In the genomic region with DNA sequence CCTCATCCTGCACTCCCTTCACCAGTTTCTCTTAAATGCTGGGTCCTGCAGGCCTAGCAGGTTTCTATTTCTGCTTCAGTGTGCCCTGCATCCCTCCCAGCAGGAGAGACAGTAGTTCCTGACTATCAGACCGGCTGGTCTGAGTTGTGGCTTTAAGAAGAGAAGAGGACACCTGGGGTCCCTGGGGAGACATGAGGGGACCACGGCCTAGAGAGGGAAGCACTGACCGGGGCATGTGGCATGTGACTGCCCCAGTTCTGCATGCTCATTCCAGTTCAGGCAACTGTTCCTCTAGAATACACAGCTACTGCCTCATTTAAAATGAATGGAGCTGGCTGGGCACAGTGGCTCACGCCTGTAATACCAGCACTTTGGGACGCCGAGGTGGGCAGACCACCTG, we compare ENCODE assay signal across 27 cellular contexts.
"Had no signal": no experiment of that assay in that cellular context is flagged by ENCODE, and none has a peak within 500 bp of the region (broad histone marks: within the 10 kb centered on the region; RNA-seq: fewer than 3 reads in every experiment).

No MANE protein-coding gene starts in this region.

- H3K27me3 ChIP-seq: colonic mucosa, esophagus squamous epithelium, gastrocnemius medialis, heart right ventricle, left lung had no signal

- H3K4me1 Mint-ChIP-seq: naive B cell had no signal

- H3K4me3 Mint-ChIP-seq: dendritic cell treated with granulocyte-macrophage colony-stimulating factor and Interleukin-4, amounts not matched to agents 40 ng/mL and 50 ng/mL, for 4 days; effector memory CD8-positive, alpha-beta T cell; endodermal cell; naive B cell had no signal

- H3K36me3 Mint-ChIP-seq: naive B cell had no signal

- ATAC-seq: effector memory CD8-positive, alpha-beta T cell; esophagus mucosa; gastrocnemius medialis; heart right ventricle; left ventricle myocardium superior had no signal

- H3K27me3 Mint-ChIP-seq: dendritic cell treated with granulocyte-macrophage colony-stimulating factor and Interleukin-4, amounts not matched to agents 40 ng/mL and 50 ng/mL, for 4 days; effector memory CD8-positive, alpha-beta T cell; naive B cell had no signal

- FAIRE-seq: endometrium, islet of Langerhans, kidney had no signal

- H3K27ac Mint-ChIP-seq: dendritic cell treated with granulocyte-macrophage colony-stimulating factor and Interleukin-4, amounts not matched to agents 40 ng/mL and 50 ng/mL, for 4 days; effector memory CD8-positive, alpha-beta T cell; endodermal cell; naive B cell had no signal

- H3K4me3 ChIP-seq: colonic mucosa, esophagus squamous epithelium, gastrocnemius medialis, heart right ventricle, left lung, lower lobe of right lung had no signal

- H3K36me3 ChIP-seq: colonic mucosa, esophagus squamous epithelium, gastrocnemius medialis had no signal

- H3K27ac ChIP-seq: colonic mucosa, epithelial cell of prostate, esophagus squamous epithelium, gastrocnemius medialis, heart right ventricle, left lung, lower lobe of right lung had no signal

- DNase-seq: colonic mucosa; cortex of kidney; effector CD8-positive, alpha-beta T cell; effector memory CD8-positive, alpha-beta T cell; endodermal cell; erythroblast; esophagus squamous epithelium; foreskin fibroblast; foreskin melanocyte; gastrocnemius medialis; glutamatergic neuron; head of caudate nucleus; heart right ventricle; hippocampal formation; kidney; kidney glomerular epithelial cell; left lung; left ventricle myocardium superior; lower lobe of right lung; mesendoderm; midbrain; naive B cell had no signal

- H3K4me1 ChIP-seq: colonic mucosa, esophagus squamous epithelium, gastrocnemius medialis, heart right ventricle, left lung, lower lobe of right lung had no signal

- H3K9me3 ChIP-seq: colonic mucosa, esophagus squamous epithelium, gastrocnemius medialis, heart right ventricle, left lung, lower lobe of right lung had no signal
